ENCODE assay signal across 11 cellular contexts in genomic region chrX:133783273-133783672, GRCh38.
A peak's percentile ranks its signal among the peaks of the same experiment; 100 is the strongest.
DNase-seq lines count a peak whose midpoint lies in the region; ATAC-seq lines count a peak whose summit lies in the region.
"Had no signal": no experiment of that assay in that cellular context is flagged by ENCODE, and none has a peak within 500 bp of the region (broad histone marks: within the 10 kb centered on the region; RNA-seq: fewer than 3 reads in every experiment).

No MANE protein-coding gene starts in this region.

- H3K27me3 Mint-ChIP-seq in activated CD4-positive, alpha-beta memory T cell treated with anti-CD3 and anti-CD28 coated beads for 36 hours = no peaks in the 10 kb centered on the region

- H3K27ac Mint-ChIP-seq in activated CD4-positive, alpha-beta memory T cell treated with anti-CD3 and anti-CD28 coated beads for 36 hours = no peak overlapping the region
- H3K27ac Mint-ChIP-seq: endodermal cell had no signal

- intact Hi-C loops in activated CD4-positive, alpha-beta memory T cell treated with anti-CD3 and anti-CD28 coated beads for 36 hours (cut with micrococcal nuclease) = no loop called here

- H3K36me3 Mint-ChIP-seq in activated CD4-positive, alpha-beta memory T cell treated with anti-CD3 and anti-CD28 coated beads for 36 hours = no peaks in the 10 kb centered on the region

- CTCF ChIA-PET in activated CD4-positive, alpha-beta memory T cell treated with anti-CD3 and anti-CD28 coated beads for 36 hours (lab: Charles Lee) = no interaction called here

- no peaks in the 10 kb centered on the region for H3K9me3 Mint-ChIP-seq in activated CD4-positive, alpha-beta memory T cell treated with anti-CD3 and anti-CD28 coated beads for 36 hours
- H3K9me3 Mint-ChIP-seq: endodermal cell had no signal

- POLR2A ChIA-PET in activated CD4-positive, alpha-beta memory T cell treated with anti-CD3 and anti-CD28 coated beads for 36 hours (lab: Charles Lee) = no interaction called here

- ATAC-seq in GM19043 (IDR thresholded peaks at IDR 0.05; ENCODE audit: low read depth, unreplicated experiment) = peak; percentile 84
- peak; percentile 90 for ATAC-seq in HG02588 (IDR thresholded peaks at IDR 0.05; ENCODE audit: unreplicated experiment)
- ATAC-seq in HG03565 (IDR thresholded peaks at IDR 0.05; ENCODE audit: unreplicated experiment) = peak; percentile 91

- H3K4me1 Mint-ChIP-seq in activated CD4-positive, alpha-beta memory T cell treated with anti-CD3 and anti-CD28 coated beads for 36 hours (ENCODE audit: low read depth) = no peaks in the 10 kb centered on the region

- no peak overlapping the region for H3K4me3 Mint-ChIP-seq in activated CD4-positive, alpha-beta memory T cell treated with anti-CD3 and anti-CD28 coated beads for 36 hours
- H3K4me3 Mint-ChIP-seq: endodermal cell had no signal

- DNase-seq in Ammon's horn (ENCODE audit: low spot score) (peak; percentile 10), SHP77 (lab: John Stamatoyannopoulos, UW) (no peak), cerebellum (ENCODE audit: low spot score) (no peak)
- no peak for DNase-seq in activated T-cell treated with anti-CD3 and anti-CD28 coated beads, Interleukin-2, amount 50 U/mL, for 1 hour
- DNase-seq in activated CD4-positive, alpha-beta memory T cell treated with anti-CD3 and anti-CD28 coated beads for 36 hours = no peak
- DNase-seq: DND-41, endodermal cell, NCI-H2227 treated with DMSO at 0.1 percent for 48 hours had no signal
